Comparison of ENCODE assay signal across 8 cellular contexts in the genomic region with DNA sequence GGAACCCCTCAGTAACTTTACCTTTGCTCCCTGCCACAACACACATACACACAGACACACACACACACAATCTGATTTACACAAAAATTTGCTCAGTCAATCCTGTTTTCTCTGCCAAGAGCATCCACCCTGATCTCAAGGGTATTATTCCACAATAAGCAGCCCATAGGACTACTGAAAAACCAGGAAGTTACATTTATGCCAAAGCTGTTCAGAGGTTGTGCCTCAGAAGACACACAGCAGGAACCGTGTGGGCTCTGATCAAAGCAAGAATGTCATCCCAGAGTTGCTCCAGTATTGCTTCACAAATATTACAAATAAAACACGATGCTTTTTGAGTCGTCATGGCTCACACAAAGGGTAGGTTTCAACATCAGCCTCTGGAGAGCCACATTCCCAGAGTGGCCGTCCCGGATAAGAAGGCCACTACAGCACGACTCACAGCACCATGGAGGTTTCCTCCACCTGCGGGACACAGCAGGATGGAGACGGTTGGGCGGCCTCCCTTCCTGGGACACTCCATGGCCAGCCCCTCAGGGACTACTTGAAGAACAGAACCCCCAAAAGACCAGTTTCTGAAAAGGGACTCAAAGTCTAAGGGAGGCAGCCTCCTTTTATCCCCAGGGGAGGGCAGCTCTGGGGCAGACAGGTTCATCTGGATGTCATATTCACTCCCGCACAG. TPM values are rescaled to one million over a fixed set of nuclear protein-coding genes. Genes with fewer than 3 reads are reported as not detected.
A peak's percentile ranks its signal among the peaks of the same experiment; 100 is the strongest.
DNase-seq lines count a peak whose midpoint lies in the region; ATAC-seq and TF ChIP-seq lines count a peak whose summit lies in the region.

No MANE protein-coding gene starts in this region.

- H3K36me3 ChIP-seq in RWPE2 (ENCODE audit: low read depth): peaks cover 3% of the 10 kb centered on the region; the same call in 1 of the 2 replicates

- H3K27ac ChIP-seq in RWPE2 (ENCODE audit: poor library complexity, severe bottlenecking): no peak overlapping the region

- H3K4me3 ChIP-seq in RWPE2 (ENCODE audit: severe bottlenecking) (no peak overlapping the region), fibroblast of the aortic adventitia (ENCODE audit: low read depth, low read length) (peak overlapping the region; percentile 77), skeletal muscle cell (ENCODE audit: low read depth, low read length) (no peak overlapping the region)

- H3K27me3 ChIP-seq in RWPE2 (ENCODE audit: insufficient read depth, poor library complexity, severe bottlenecking): no peaks in the 10 kb centered on the region

- no peaks in the 10 kb centered on the region for H3K9me3 ChIP-seq in RWPE2 (ENCODE audit: severe bottlenecking)

- TF ChIP-seq CTCF in RWPE2 (IDR thresholded peaks at IDR 0.05; ENCODE audit: poor library complexity, severe bottlenecking): no peak
- no peak for TF ChIP-seq CTCF in fibroblast of the aortic adventitia (IDR thresholded peaks at IDR 0.05; ENCODE audit: insufficient read depth, low read length)

- ATAC-seq in RWPE2 (ENCODE audit: low read depth): peak; percentile 35
- no peak for ATAC-seq in GM18861 (IDR thresholded peaks at IDR 0.05; ENCODE audit: unreplicated experiment)

- H3K4me1 ChIP-seq in RWPE2 (ENCODE audit: insufficient read depth, poor library complexity, severe bottlenecking): peaks cover 6% of the 10 kb centered on the region

- DNase-seq in GM03348 (ENCODE audit: low spot score) (peak; percentile 79), RWPE2 (ENCODE audit: low spot score) (no peak), fibroblast of the aortic adventitia (ENCODE audit: low read depth) (peak; percentile 87), skeletal muscle cell (ENCODE audit: low read depth) (peak; percentile 61), medulla oblongata (ENCODE audit: extremely low spot score) (no peak), nucleus accumbens (lab: John Stamatoyannopoulos, UW) (no peak), iPS-NIHi11 (ENCODE audit: low spot score) (no peak)

RNA-seq across cellular contexts. Expression of a gene that starts 1.6 kb away (rescaled TPM):
- 2.5 and 7.3 TPM in 2 replicates for total RNA-seq in fibroblast of the aortic adventitia (ENCODE audit: low replicate concordance)

RNA-seq across cellular contexts. Expression of a gene that starts 15.5 kb away (rescaled TPM):
- total RNA-seq in fibroblast of the aortic adventitia (ENCODE audit: low replicate concordance): 9.7 and 20.0 TPM in 2 replicates

RNA-seq across cellular contexts. Expression of a gene that starts 39.3 kb away (rescaled TPM):
- 145 and 209 TPM in 2 replicates for total RNA-seq in fibroblast of the aortic adventitia (ENCODE audit: low replicate concordance)

Comparison
In these comparisons a context has a peak if more than half of its experiments do, and no peak if none do; other contexts are left out.
1. DNase-seq: peak in GM03348 (single experiment), fibroblast of the aortic adventitia (single experiment) and skeletal muscle cell (single experiment); none in RWPE2 (single experiment), medulla oblongata (single experiment), nucleus accumbens (0 of 56) and iPS-NIHi11 (single experiment).